21 cellular contexts compared by ENCODE assay signal in the genomic region with DNA sequence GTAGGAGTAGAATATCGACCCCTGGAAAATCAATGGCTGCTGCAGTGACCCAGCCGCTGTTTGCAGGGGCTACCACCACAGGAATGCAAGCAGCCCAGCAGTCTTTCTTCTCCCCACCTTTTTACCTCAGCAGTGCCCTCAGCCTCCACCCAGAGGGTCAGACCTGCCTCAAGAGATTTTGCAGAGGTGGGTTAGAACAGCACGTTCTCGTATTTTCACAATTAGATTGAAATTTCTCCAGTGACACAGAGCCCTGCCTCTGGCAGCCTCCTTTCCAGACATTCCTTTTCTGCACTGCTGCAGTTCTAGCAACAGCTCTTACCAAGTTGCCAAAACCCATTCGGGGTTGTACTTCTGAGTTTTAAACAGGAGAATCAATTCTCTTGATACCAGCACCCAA. TPM values are rescaled to one million over a fixed set of nuclear protein-coding genes. Genes with fewer than 3 reads are reported as not detected.
DNase-seq lines count a peak whose midpoint lies in the region; ATAC-seq, FAIRE-seq and TF ChIP-seq lines count a peak whose summit lies in the region.
"Had no signal": no experiment of that assay in that cellular context is flagged by ENCODE, and none has a peak within 500 bp of the region (broad histone marks: within the 10 kb centered on the region; RNA-seq: fewer than 3 reads in every experiment).

No MANE protein-coding gene starts in this region.

- H4K20me1 ChIP-seq in astrocyte (ENCODE audit: insufficient read depth, low read length): peaks cover 70% of the 10 kb centered on the region

- H3K27ac ChIP-seq in cardiac muscle cell (peak overlapping the region; percentile 45), right atrium auricular region (no peak overlapping the region), astrocyte (ENCODE audit: low read depth, low read length) (no peak overlapping the region), small intestine (ENCODE audit: low read depth in 1 of 2, low read length in 1 of 2) (no peak overlapping the region)
- H3K27ac ChIP-seq: GM23248 had no signal

- no peak overlapping the region for H2AFZ ChIP-seq in astrocyte (ENCODE audit: low read depth, low read length)
- H2AFZ ChIP-seq: GM23248 had no signal

- H3K9me3 ChIP-seq in cardiac muscle cell (ENCODE audit: low read depth) (no peaks in the 10 kb centered on the region), right atrium auricular region (no peaks in the 10 kb centered on the region), astrocyte (ENCODE audit: insufficient read depth, low read depth, low read length) (no peaks in the 10 kb centered on the region), small intestine (ENCODE audit: control insufficient read depth, low read depth) (no peaks in the 10 kb centered on the region)
- H3K9me3 ChIP-seq: BLaER1 treated with 17β-estradiol and CSF1 and Interleukin-3, amounts not matched to agents 10 nM and 100 nM; stomach had no signal

- no peaks in the 10 kb centered on the region for H3K27me3 Mint-ChIP-seq in astrocyte (ENCODE audit: low read depth, unreplicated experiment)
- H3K27me3 Mint-ChIP-seq in natural killer cell treated with Interleukin-12 subunit alpha and Interleukin-12 subunit beta and Interleukin-15 and Interleukin-18, amount 100 ng/mL, for 72 hours: no peaks in the 10 kb centered on the region

- H3K27me3 ChIP-seq in cardiac muscle cell (no peaks in the 10 kb centered on the region), right atrium auricular region (no peaks in the 10 kb centered on the region), astrocyte (ENCODE audit: insufficient read depth, low read length) (no peaks in the 10 kb centered on the region), small intestine (ENCODE audit: control insufficient read depth in 2 of 2, insufficient read depth in 2 of 2, low read length in 2 of 2) (no peaks in the 10 kb centered on the region)
- H3K27me3 ChIP-seq: BLaER1 treated with 17β-estradiol and CSF1 and Interleukin-3, amounts not matched to agents 10 nM and 100 nM; stomach had no signal

- ATAC-seq in natural killer cell treated with Interleukin-12 subunit alpha and Interleukin-12 subunit beta and Interleukin-15 and Interleukin-18, amount 100 ng/mL, for 72 hours: no peak
- ATAC-seq: activated CD4-positive, CD25-positive, alpha-beta regulatory T cell treated with anti-CD3 and anti-CD28 coated beads, Interleukin-2, amount 50 U/mL, for 24 hours had no signal

- TF ChIP-seq CTCF in cardiac muscle cell (IDR thresholded peaks at IDR 0.05; ENCODE audit: low read depth, low read length): no peak
- no peak for TF ChIP-seq CTCF in right atrium auricular region (IDR thresholded peaks at IDR 0.05)
- TF ChIP-seq CTCF in astrocyte (IDR thresholded peaks at IDR 0.05; ENCODE audit: insufficient read depth, low read depth, low read length): no peak

- peaks cover 27% of the 10 kb centered on the region for H3K36me3 Mint-ChIP-seq in astrocyte (ENCODE audit: low read depth, unreplicated experiment)
- no peaks in the 10 kb centered on the region for H3K36me3 Mint-ChIP-seq in natural killer cell treated with Interleukin-12 subunit alpha and Interleukin-12 subunit beta and Interleukin-15 and Interleukin-18, amount 100 ng/mL, for 72 hours

- no peak overlapping the region for H3K9ac ChIP-seq in astrocyte (ENCODE audit: low read length)
- H3K9ac ChIP-seq: GM23248 had no signal

- peaks cover 16% of the 10 kb centered on the region for H3K36me3 ChIP-seq in cardiac muscle cell
- peaks cover 11% of the 10 kb centered on the region for H3K36me3 ChIP-seq in right atrium auricular region
- H3K36me3 ChIP-seq in astrocyte (ENCODE audit: insufficient read depth, low read length): peaks cover 22% of the 10 kb centered on the region
- peaks cover 3 to 5% of the 10 kb centered on the region in 2 donors for H3K36me3 ChIP-seq in small intestine (ENCODE audit: control insufficient read depth in 2 of 2, insufficient read depth in 2 of 2, low read length in 2 of 2)

- peaks cover 37% of the 10 kb centered on the region for H3K4me1 Mint-ChIP-seq in astrocyte (ENCODE audit: low read depth, unreplicated experiment)
- peaks cover 57 to 66% of the 10 kb centered on the region in 2 donors for H3K4me1 Mint-ChIP-seq in natural killer cell treated with Interleukin-12 subunit alpha and Interleukin-12 subunit beta and Interleukin-15 and Interleukin-18, amount 100 ng/mL, for 72 hours (ENCODE audit: low read depth in 2 of 2)

- peak overlapping the region; percentile 81 for H3K27ac Mint-ChIP-seq in astrocyte (ENCODE audit: unreplicated experiment)
- peak overlapping the region; percentile 66 to 79 for H3K27ac Mint-ChIP-seq in natural killer cell treated with Interleukin-12 subunit alpha and Interleukin-12 subunit beta and Interleukin-15 and Interleukin-18, amount 100 ng/mL, for 72 hours

- no peak for TF ChIP-seq POLR2A in H54 (IDR thresholded peaks at IDR 0.05; ENCODE audit: low read depth, low read length)

- WGBS in small intestine, 3 donors: 82 to 87% (median 85%) methylated on average over 5 of the region's 5 CpGs

- H3K79me2 ChIP-seq in astrocyte (ENCODE audit: insufficient read depth, low read length): peaks cover 93% of the 10 kb centered on the region

- DNase-seq in cardiac muscle cell (ENCODE audit: low read depth in 1 of 2, low spot score in 1 of 2) (no peak), right atrium auricular region (ENCODE audit: low spot score) (no peak), astrocyte (ENCODE audit: low read depth) (no peak), small intestine (no peak), RPMI8226 (no peak), H54 (ENCODE audit: insufficient read length, low spot score) (no peak), KBM-7 (no peak)
- DNase-seq in natural killer cell treated with Interleukin-12 subunit alpha and Interleukin-12 subunit beta and Interleukin-15 and Interleukin-18, amount 100 ng/mL, for 72 hours (ENCODE audit: low spot score): no peak
- DNase-seq: ACHN; amygdala; cerebellar nuclear complex; EL; GM23248; mesendoderm; NCI-H1048; NCI-H2081; stimulated activated CD4-positive, alpha-beta T cell treated with anti-CD3 and anti-CD28 coated beads, Interleukin-4, amount 100 ng/mL, for 24 hours; stomach had no signal

- H3K4me1 ChIP-seq in cardiac muscle cell (ENCODE audit: low read depth) (peaks cover under 1% of the 10 kb centered on the region), right atrium auricular region (peaks cover 0 to 96% of the 10 kb centered on the region in 2 donors), astrocyte (ENCODE audit: insufficient read depth, low read length) (peaks cover 15% of the 10 kb centered on the region), small intestine (ENCODE audit: control insufficient read depth in 2 of 2, insufficient read depth in 1 of 2, low read depth in 1 of 2, low read length in 1 of 2) (peaks cover 0 to 10% of the 10 kb centered on the region in 2 donors)

- in situ Hi-C loops in KBM-7 (cut with MboI; ENCODE audit: low pct_unique_long_range_greater_than_20kb, low sequenced_read_pairs): no loop called here

- H3K9me3 Mint-ChIP-seq in astrocyte (ENCODE audit: unreplicated experiment): no peaks in the 10 kb centered on the region
- no peaks in the 10 kb centered on the region for H3K9me3 Mint-ChIP-seq in natural killer cell treated with Interleukin-12 subunit alpha and Interleukin-12 subunit beta and Interleukin-15 and Interleukin-18, amount 100 ng/mL, for 72 hours
- H3K9me3 Mint-ChIP-seq: neural crest cell had no signal

- H3K4me3 Mint-ChIP-seq in astrocyte (ENCODE audit: unreplicated experiment): no peak overlapping the region
- H3K4me3 Mint-ChIP-seq in natural killer cell treated with Interleukin-12 subunit alpha and Interleukin-12 subunit beta and Interleukin-15 and Interleukin-18, amount 100 ng/mL, for 72 hours: no peak overlapping the region
- H3K4me3 Mint-ChIP-seq: neural crest cell had no signal

- no peak overlapping the region for H3K4me2 ChIP-seq in astrocyte (ENCODE audit: low read length)

- H3K4me3 ChIP-seq in cardiac muscle cell: no peak overlapping the region
- H3K4me3 ChIP-seq in right atrium auricular region: no peak overlapping the region
- no peak overlapping the region for H3K4me3 ChIP-seq in astrocyte (ENCODE audit: insufficient read depth, low read depth, low read length)
- H3K4me3 ChIP-seq in small intestine (ENCODE audit: low read depth in 1 of 2, low read length in 2 of 2): no peak overlapping the region
- H3K4me3 ChIP-seq: BLaER1 treated with 17β-estradiol and CSF1 and Interleukin-3, amounts not matched to agents 10 nM and 100 nM; GM23248; stomach had no signal

- FAIRE-seq in astrocyte (lab: Jason Lieb, UNC): no peak
- FAIRE-seq in small intestine (lab: Jason Lieb, UNC): no peak
- FAIRE-seq in H54 (lab: Jason Lieb, UNC): no peak

RNA-seq across cellular contexts. Expression of a gene that starts 38.3 kb away (rescaled TPM):
- total RNA-seq in cardiac muscle cell: 8.5 and 13.7 TPM in 2 replicates
- 11.7 and 12.4 TPM in 2 replicates for polyA plus RNA-seq in cardiac muscle cell
- 10 to 100 TPM in 1 of 2 donors, 1 to 10 TPM in 1; 6.4 to 13.8 TPM for total RNA-seq in right atrium auricular region
- 7.9 and 10.6 TPM in 2 replicates for total RNA-seq in astrocyte
- 10 to 100 TPM; 44.3 to 60.2 TPM for total RNA-seq in natural killer cell treated with Interleukin-12 subunit alpha and Interleukin-12 subunit beta and Interleukin-15 and Interleukin-18, amount 100 ng/mL, for 72 hours
- polyA plus RNA-seq in small intestine: 10 to 100 TPM in 1 of 3 donors, 1 to 10 TPM in 2; 3.4 to 12.9 (median 4.1) TPM

RNA-seq across cellular contexts. Expression of a gene that starts 53.6 kb away (rescaled TPM):
- total RNA-seq in cardiac muscle cell (52.9 and 93.3 TPM in 2 replicates), right atrium auricular region (10 to 100 TPM; 32.7 to 48.8 TPM), astrocyte (72.3 and 85.1 TPM in 2 replicates)
- polyA plus RNA-seq in cardiac muscle cell (28.5 and 43.1 TPM in 2 replicates), small intestine (10 to 100 TPM in 2 of 3 donors, 1 to 10 TPM in 1; 7.8 to 23.7 (median 13.6) TPM)
- 100 to 1,000 TPM; 132 to 196 TPM for total RNA-seq in natural killer cell treated with Interleukin-12 subunit alpha and Interleukin-12 subunit beta and Interleukin-15 and Interleukin-18, amount 100 ng/mL, for 72 hours
